In genomic region chr4:124713213-124713592, GRCh38 we compare ENCODE assay signal across 8 cellular contexts. TPM values are rescaled to one million over a fixed set of nuclear protein-coding genes. Genes with fewer than 3 reads are reported as not detected.
DNase-seq lines count a peak whose midpoint lies in the region; ATAC-seq and TF ChIP-seq lines count a peak whose summit lies in the region.

No MANE protein-coding gene starts in this region.

- DNase-seq in AG04449 (ENCODE audit: low read depth, low spot score): no peak
- DNase-seq in GM12865 (ENCODE audit: low read depth): peak; percentile 62
- DNase-seq in NCI-H146 (lab: John Stamatoyannopoulos, UW): peak; percentile 78
- peak; percentile 61 for DNase-seq in WTC11 (ENCODE audit: low spot score)
- DNase-seq in esophagus squamous epithelium (lab: John Stamatoyannopoulos, UW): no peak
- peak; percentile 5 to 80 for DNase-seq in upper lobe of left lung

- H3K27me3 Mint-ChIP-seq in WTC11 (ENCODE audit: low read depth): no peaks in the 10 kb centered on the region

- H3K4me1 Mint-ChIP-seq in WTC11: peaks cover 26% of the 10 kb centered on the region

- peak overlapping the region; percentile 100 for H3K27ac Mint-ChIP-seq in WTC11

- POLR2A ChIA-PET in AG04449 (lab: Yijun Ruan, JAX) (interaction anchor here (0.5 kb wide), 1 partner anchor 69 kb away, joined by 3 read pairs; no protein-coding TSS in a partner anchor), WTC11 (lab: Charles Lee) (interaction anchor here (1.4 kb wide), 1 partner anchor 379 kb away, joined by 3 read pairs; no protein-coding TSS in a partner anchor)

- H3K4me1 ChIP-seq in esophagus squamous epithelium (peaks cover 17 to 42% (median 21%) of the 10 kb centered on the region in 3 donors), mononuclear cell (ENCODE audit: insufficient read depth, low read length) (peaks cover 26% of the 10 kb centered on the region), upper lobe of left lung (peaks cover 15 to 25% (median 21%) of the 10 kb centered on the region in 4 donors)

- TF ChIP-seq POLR2A in esophagus squamous epithelium (IDR thresholded peaks at IDR 0.05) (no peak), upper lobe of left lung (IDR thresholded peaks at IDR 0.05) (peak in 1 of 4 donors; percentile 2)

- TF ChIP-seq EP300 in upper lobe of left lung (IDR thresholded peaks at IDR 0.05): peak in 1 of 4 donors; percentile 14

- H3K4me3 ChIP-seq in AG04449 (ENCODE audit: low read depth, low read length) (peak overlapping the region; percentile 77), GM12865 (ENCODE audit: low read depth, low read length) (peak overlapping the region; percentile 56), esophagus squamous epithelium (peak overlapping the region; percentile 60 to 88 (median 84)), mononuclear cell (ENCODE audit: low read length) (peak overlapping the region; percentile 47), upper lobe of left lung (peak overlapping the region; percentile 4 to 87 (median 70))

- WGBS in esophagus squamous epithelium, 2 donors: 0 to 2% methylated on average over 7 to 11 of the region's 11 CpGs
- WGBS in upper lobe of left lung, 2 donors: 1 to 3% methylated on average over 11 of the region's 11 CpGs

- ATAC-seq in HG02852 (IDR thresholded peaks at IDR 0.05; ENCODE audit: unreplicated experiment) (peak; percentile 29), WTC11 (peak; percentile 15), upper lobe of left lung (ENCODE audit: low FRiP score in 2 of 2) (peak; percentile 71 to 76)

- no peaks in the 10 kb centered on the region for H3K9me3 ChIP-seq in esophagus squamous epithelium
- H3K9me3 ChIP-seq in mononuclear cell (ENCODE audit: low read depth, low read length): no peaks in the 10 kb centered on the region
- no peaks in the 10 kb centered on the region for H3K9me3 ChIP-seq in upper lobe of left lung

- no peaks in the 10 kb centered on the region for H3K27me3 ChIP-seq in esophagus squamous epithelium
- H3K27me3 ChIP-seq in mononuclear cell (ENCODE audit: insufficient read depth, low read length): no peaks in the 10 kb centered on the region
- no peaks in the 10 kb centered on the region for H3K27me3 ChIP-seq in upper lobe of left lung

- H3K36me3 Mint-ChIP-seq in WTC11: no peaks in the 10 kb centered on the region

- intact Hi-C loops in esophagus squamous epithelium (cut with DNase I): no loop called here

- H3K9me3 Mint-ChIP-seq in WTC11: no peaks in the 10 kb centered on the region

- peak; percentile 78 for TF ChIP-seq CTCF in AG04449 (IDR thresholded peaks at IDR 0.05; ENCODE audit: insufficient read depth, low read length, missing control alignments)
- TF ChIP-seq CTCF in GM12865 (IDR thresholded peaks at IDR 0.05; ENCODE audit: insufficient read depth, low read depth, low read length, missing control alignments): no peak
- TF ChIP-seq CTCF in WTC11 (IDR thresholded peaks at IDR 0.05): no peak
- peak in 4 of 6 experiments; percentile 27 to 47 (median 40) for TF ChIP-seq CTCF in esophagus squamous epithelium (IDR thresholded peaks at IDR 0.05)
- TF ChIP-seq CTCF in upper lobe of left lung (IDR thresholded peaks at IDR 0.05): peak; percentile 39 to 74 (median 58)

- H3K4me3 Mint-ChIP-seq in WTC11: peak overlapping the region; percentile 92

- no peaks in the 10 kb centered on the region for H3K36me3 ChIP-seq in esophagus squamous epithelium
- H3K36me3 ChIP-seq in upper lobe of left lung: no peaks in the 10 kb centered on the region

- CTCF ChIA-PET in AG04449 (lab: Yijun Ruan, JAX) (no interaction called here), WTC11 (lab: Charles Lee) (no interaction called here)

- H3K27ac ChIP-seq in esophagus squamous epithelium (peak overlapping the region; percentile 84 to 96 (median 96)), upper lobe of left lung (peak overlapping the region; percentile 95 to 97 (median 96))

TF ChIP-seq in WTC11, 78 proteins besides CTCF, POLR2A, EP300 and RAD21:
- TF ChIP-seq ZNF219 (CRISPR knock-in tag; IDR thresholded peaks at IDR 0.05; ENCODE audit: borderline replicate concordance) (no peak), ZNF121 (CRISPR knock-in tag; IDR thresholded peaks at IDR 0.05) (0 out of 2 replicates have a peak, but pooled peaks have one; percentile 63), USF2 (CRISPR knock-in tag; IDR thresholded peaks at IDR 0.05) (peak; percentile 29; the same call in 1 of the 2 replicates), SMAD3 (CRISPR knock-in tag; IDR thresholded peaks at IDR 0.05; ENCODE audit: borderline replicate concordance) (no peak), OVOL2 (CRISPR knock-in tag; IDR thresholded peaks at IDR 0.05; ENCODE audit: borderline replicate concordance) (no peak), ZNF423 (CRISPR knock-in tag; IDR thresholded peaks at IDR 0.05) (peak; percentile 84), ETV6 (CRISPR knock-in tag; IDR thresholded peaks at IDR 0.05) (no peak), HMGA2 (CRISPR knock-in tag; IDR thresholded peaks at IDR 0.05) (peak; percentile 6; the same call in 1 of the 2 replicates), GTF2I (CRISPR knock-in tag; conservative IDR thresholded peaks at IDR 0.05) (0 out of 2 replicates have a peak, but pooled peaks have one; percentile 26), ZNF671 (CRISPR knock-in tag; IDR thresholded peaks at IDR 0.05) (0 out of 2 replicates have a peak, but pooled peaks have one; percentile 30), TEAD4 (CRISPR knock-in tag; IDR thresholded peaks at IDR 0.05) (peak; percentile 13; the same call in 1 of the 2 replicates), FOXP4 (CRISPR knock-in tag; IDR thresholded peaks at IDR 0.05) (no peak), NR3C1 (CRISPR knock-in tag; conservative IDR thresholded peaks at IDR 0.05; ENCODE audit: low read depth) (no peak)
- TF ChIP-seq, protein P1, sequence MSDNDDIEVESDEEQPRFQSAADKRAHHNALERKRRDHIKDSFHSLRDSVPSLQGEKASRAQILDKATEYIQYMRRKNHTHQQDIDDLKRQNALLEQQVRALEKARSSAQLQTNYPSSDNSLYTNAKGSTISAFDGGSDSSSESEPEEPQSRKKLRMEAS (CRISPR knock-in tag; IDR thresholded peaks at IDR 0.05): peak; percentile 20; the same call in 1 of the 2 replicates
- TF ChIP-seq, protein P2, sequence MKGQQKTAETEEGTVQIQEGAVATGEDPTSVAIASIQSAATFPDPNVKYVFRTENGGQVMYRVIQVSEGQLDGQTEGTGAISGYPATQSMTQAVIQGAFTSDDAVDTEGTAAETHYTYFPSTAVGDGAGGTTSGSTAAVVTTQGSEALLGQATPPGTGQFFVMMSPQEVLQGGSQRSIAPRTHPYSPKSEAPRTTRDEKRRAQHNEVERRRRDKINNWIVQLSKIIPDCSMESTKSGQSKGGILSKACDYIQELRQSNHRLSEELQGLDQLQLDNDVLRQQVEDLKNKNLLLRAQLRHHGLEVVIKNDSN (CRISPR knock-in tag; IDR thresholded peaks at IDR 0.05): 0 out of 2 replicates have a peak, but pooled peaks have one; percentile 29

RNA-seq across cellular contexts. Expression of gene ANKRD50, which starts 0.7 kb away (rescaled TPM):
- 17.3 to 18.4 TPM (median 18.1 TPM) in 3 replicates for total RNA-seq in WTC11 (2021)
- total RNA-seq in esophagus squamous epithelium: 10 to 100 TPM in 3 of 4 donors, 1 to 10 TPM in 1; 8.9 to 19.0 (median 17.6) TPM
- total RNA-seq in mononuclear cell: 1.7 TPM
- total RNA-seq in upper lobe of left lung: 10 to 100 TPM in 5 of 6 donors, 1 to 10 TPM in 1; 9.2 to 26.5 (median 18.3) TPM

Comparison
In these comparisons a context has a peak if more than half of its experiments do, and no peak if none do; other contexts are left out.
1. DNase-seq: peak in GM12865 (single experiment), NCI-H146 (single experiment), WTC11 (single experiment) and upper lobe of left lung (2 of 2); none in AG04449 (single experiment) and esophagus squamous epithelium (single experiment).
2. CTCF ChIP-seq: peak in AG04449 (single experiment), esophagus squamous epithelium (4 of 6) and upper lobe of left lung (6 of 6); none in GM12865 (single experiment) and WTC11 (single experiment).
3. ATAC-seq: peak in every context shown above with its lines; median percentile 74 in upper lobe of left lung; 29 in HG02852; 15 in WTC11.
4. Peak in every context shown above with its lines, with median percentiles within 50 percentile points of each other: H3K4me3 ChIP-seq.